17 cellular contexts compared by ENCODE assay signal in the genomic region with DNA sequence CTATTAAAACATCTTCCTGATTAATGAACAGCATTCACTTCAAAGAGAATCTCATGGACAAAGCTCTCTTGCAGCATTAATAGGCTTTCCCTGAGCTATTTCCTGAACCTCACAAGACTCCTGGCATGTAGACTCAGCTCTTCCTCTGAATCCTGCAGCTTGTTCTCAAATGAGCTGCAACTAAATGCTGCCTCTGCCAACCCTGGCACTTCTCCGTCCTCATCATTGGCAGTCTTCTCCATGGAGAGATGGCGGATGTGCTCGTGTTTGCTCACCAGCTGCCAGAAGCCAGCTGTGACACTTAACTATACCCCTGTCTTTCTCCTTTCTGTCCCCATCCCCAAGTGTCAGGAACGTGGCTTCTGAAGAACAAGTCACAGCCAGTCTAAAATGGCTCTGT.
A peak's percentile ranks its signal among the peaks of the same experiment; 100 is the strongest.
DNase-seq lines count a peak whose midpoint lies in the region; ATAC-seq, FAIRE-seq and TF ChIP-seq lines count a peak whose summit lies in the region.
"Had no signal": no experiment of that assay in that cellular context is flagged by ENCODE, and none has a peak within 500 bp of the region (broad histone marks: within the 10 kb centered on the region; RNA-seq: fewer than 3 reads in every experiment).

No MANE protein-coding gene starts in this region.

- 0 out of 22 replicates have a peak, but pooled peaks cover 0 to 8% (median 0%) of the 10 kb centered on the region in 11 experiments for H3K9me3 ChIP-seq in BLaER1 treated with 17β-estradiol and CSF1 and Interleukin-3, amounts not matched to agents 10 nM and 100 nM (replicated peaks in 1 of 11)
- H3K9me3 ChIP-seq in psoas muscle, result no peaks in the 10 kb centered on the region
- H3K9me3 ChIP-seq: vagina had no signal

- H3K27ac ChIP-seq in BLaER1 treated with 17β-estradiol and CSF1 and Interleukin-3, amounts not matched to agents 10 nM and 100 nM, result no peak overlapping the region
- H3K27ac ChIP-seq in VCaP (peak overlapping the region; percentile 83), psoas muscle (peak overlapping the region; percentile 92)

- CTCF ChIA-PET in GM10248 (lab: Yijun Ruan, JAX), result interaction anchor here (1.3 to 5.8 kb wide), 3 partner anchors 8 to 26 kb away, joined by 3 to 42 read pairs (median 3); no protein-coding TSS in a partner anchor

- H3K4me2 ChIP-seq in BLaER1 treated with 17β-estradiol and CSF1 and Interleukin-3, amounts not matched to agents 10 nM and 100 nM, result peak overlapping the region in 7 of 11 experiments; percentile 82 to 97 (median 90); a peak in 12 of 22 replicates

- ATAC-seq in psoas muscle, result peak in 3 of 4 donors; percentile 10 to 46 (median 31)
- ATAC-seq: stimulated activated memory B cell treated with anti-CD40 and anti-IgM and Interleukin-4, amounts not matched to agents 10 μg/mL and 1 μg/mL and 100 μg/mL, for 72 hours had no signal

- H4K20me1 ChIP-seq in BLaER1 treated with 17β-estradiol and CSF1 and Interleukin-3, amounts not matched to agents 10 nM and 100 nM, result peaks cover 0 to 57% (median 4%) of the 10 kb centered on the region in 11 experiments; a peak in 4 of 22 replicates

- peaks cover 42 to 72% (median 65%) of the 10 kb centered on the region in 10 experiments for H3K4me1 ChIP-seq in BLaER1 treated with 17β-estradiol and CSF1 and Interleukin-3, amounts not matched to agents 10 nM and 100 nM
- peaks cover 52% of the 10 kb centered on the region for H3K4me1 ChIP-seq in psoas muscle

- 16 to 22% (median 21%) methylated on average over 4 of the region's 4 CpGs for WGBS in psoas muscle, 3 donors

- POLR2A ChIA-PET in GM10248 (lab: Yijun Ruan, JAX), result no interaction called here

- intact Hi-C loops in head of caudate nucleus (cut with DNase I), result no loop called here
- intact Hi-C loops in psoas muscle (cut with DNase I), result loop anchor here (5.0 to 10.0 kb wide), 4 partner anchors 47 to 432 kb away; partner anchors contain the start of gene FOXN3 (in 2 of the 2)

- no peak for TF ChIP-seq CTCF in VCaP (conservative IDR thresholded peaks at IDR 0.05)
- TF ChIP-seq CTCF in psoas muscle (IDR thresholded peaks at IDR 0.05), result no peak
- TF ChIP-seq CTCF in GM10248 (IDR thresholded peaks at IDR 0.05; ENCODE audit: control extremely low read depth, extremely low read depth, low read depth, missing control alignments), result no peak
- TF ChIP-seq CTCF in D721Med (IDR thresholded peaks at IDR 0.05; ENCODE audit: insufficient read depth, missing control alignments), result no peak

- H3K27me3 ChIP-seq in BLaER1 treated with 17β-estradiol and CSF1 and Interleukin-3, amounts not matched to agents 10 nM and 100 nM, result no peaks in the 10 kb centered on the region
- H3K27me3 ChIP-seq in psoas muscle (ENCODE audit: insufficient read depth in 3 of 3, low read length in 2 of 3), result no peaks in the 10 kb centered on the region
- H3K27me3 ChIP-seq: vagina had no signal

- H3K36me3 ChIP-seq in BLaER1 treated with 17β-estradiol and CSF1 and Interleukin-3, amounts not matched to agents 10 nM and 100 nM, result peaks cover 36 to 71% (median 46%) of the 10 kb centered on the region in 11 experiments
- no peaks in the 10 kb centered on the region for H3K36me3 ChIP-seq in psoas muscle (ENCODE audit: insufficient read depth in 1 of 2, low read depth in 1 of 2)

- DNase-seq in head of caudate nucleus (peak in 26 of 42 donors; percentile 13 to 72 (median 43)), psoas muscle (peak in 1 of 2 donors; percentile 69), islet precursor cell (no peak), mesenteric fat pad (ENCODE audit: low spot score) (no peak), GM10248 (ENCODE audit: extremely low spot score) (no peak), D721Med (ENCODE audit: insufficient read length, low spot score) (no peak)
- DNase-seq: activated CD4-positive, alpha-beta T cell treated with anti-CD3 and anti-CD28 coated beads, Interleukin-2, amount 10 ng/mL, durations not matched to agents 24 days and 14 days; activated T-cell treated with anti-CD3 and anti-CD28 coated beads, Interleukin-2, amount 50 U/mL, for 48 hours; HFFc6; SHP77 treated with DMSO at 0.1 percent for 48 hours had no signal

- no peak for FAIRE-seq in D721Med (lab: Jason Lieb, UNC)
- FAIRE-seq: colon, GM18507, keratinocyte had no signal

- H3K9ac ChIP-seq in BLaER1 treated with 17β-estradiol and CSF1 and Interleukin-3, amounts not matched to agents 10 nM and 100 nM, result no peak overlapping the region

- no peak overlapping the region for H3K4me3 ChIP-seq in BLaER1 treated with 17β-estradiol and CSF1 and Interleukin-3, amounts not matched to agents 10 nM and 100 nM
- no peak overlapping the region for H3K4me3 ChIP-seq in psoas muscle
- H3K4me3 ChIP-seq: vagina had no signal

Comparison
In these comparisons a context has a peak if more than half of its experiments do, and no peak if none do; other contexts are left out.
1. H3K27ac ChIP-seq: peak in VCaP (single experiment) and psoas muscle (single experiment); none in BLaER1 treated with 17β-estradiol and CSF1 and Interleukin-3, amounts not matched to agents 10 nM and 100 nM (0 of 11).
2. DNase-seq: peak in head of caudate nucleus (26 of 42); none in islet precursor cell (single experiment), mesenteric fat pad (single experiment), GM10248 (single experiment) and D721Med (single experiment).